Comparison of ENCODE assay signal across 24 cellular contexts in the genomic region with DNA sequence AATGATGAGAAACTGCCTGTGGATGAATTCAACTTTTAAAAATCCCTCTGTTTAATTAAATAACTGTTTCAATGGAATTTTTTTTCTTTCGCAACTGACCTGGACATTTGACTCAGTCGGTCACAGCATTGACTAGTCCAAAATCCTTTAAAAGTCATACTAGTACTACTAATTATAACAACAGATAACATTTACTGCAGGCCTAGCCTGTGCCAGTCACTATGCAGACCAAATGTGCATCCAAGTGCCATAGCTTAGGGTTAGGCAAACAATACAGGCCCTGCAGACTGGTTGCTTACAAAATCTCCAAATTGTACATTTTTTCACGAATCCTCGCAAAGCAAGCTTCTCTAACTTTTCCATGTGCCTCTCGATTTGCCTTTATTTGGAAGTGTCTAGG. TPM values are rescaled to one million over a fixed set of nuclear protein-coding genes. Genes with fewer than 3 reads are reported as not detected.
DNase-seq lines count a peak whose midpoint lies in the region; ATAC-seq and TF ChIP-seq lines count a peak whose summit lies in the region.
"Had no signal": no experiment of that assay in that cellular context is flagged by ENCODE, and none has a peak within 500 bp of the region (broad histone marks: within the 10 kb centered on the region; RNA-seq: fewer than 3 reads in every experiment).

No MANE protein-coding gene starts in this region.

- H3K9me3 ChIP-seq in cardiac muscle cell (ENCODE audit: low read depth), result no peaks in the 10 kb centered on the region
- H3K9me3 ChIP-seq in right cardiac atrium (ENCODE audit: control insufficient read depth, low read length), result no peaks in the 10 kb centered on the region
- H3K9me3 ChIP-seq in aorta (ENCODE audit: control insufficient read depth, low read length), result no peaks in the 10 kb centered on the region
- H3K9me3 ChIP-seq: A549; BE2C; BLaER1 treated with 17β-estradiol and CSF1 and Interleukin-3, amounts not matched to agents 10 nM and 100 nM had no signal

- H3K36me3 ChIP-seq in cardiac muscle cell (peaks cover 51% of the 10 kb centered on the region), aorta (ENCODE audit: control insufficient read depth in 1 of 2, insufficient read depth in 2 of 2, low read length in 1 of 2) (peaks cover 3 to 13% of the 10 kb centered on the region in 2 donors)
- H3K36me3 ChIP-seq: BE2C; BLaER1 treated with 17β-estradiol and CSF1 and Interleukin-3, amounts not matched to agents 10 nM and 100 nM had no signal

- no peaks in the 10 kb centered on the region for H3K27me3 ChIP-seq in cardiac muscle cell
- H3K27me3 ChIP-seq in right cardiac atrium (ENCODE audit: control insufficient read depth, insufficient read depth), result no peaks in the 10 kb centered on the region
- no peaks in the 10 kb centered on the region for H3K27me3 ChIP-seq in aorta (ENCODE audit: control insufficient read depth in 1 of 2, insufficient read depth in 2 of 2, low read length in 1 of 2)
- H3K27me3 ChIP-seq: BE2C; BLaER1 treated with 17β-estradiol and CSF1 and Interleukin-3, amounts not matched to agents 10 nM and 100 nM had no signal

- no peak for TF ChIP-seq CTCF in cardiac muscle cell (IDR thresholded peaks at IDR 0.05; ENCODE audit: low read depth, low read length)
- no peak for TF ChIP-seq CTCF in fibroblast of villous mesenchyme (IDR thresholded peaks at IDR 0.05; ENCODE audit: insufficient read depth, low read depth, low read length)

- peak overlapping the region; percentile 88 for H3K27ac ChIP-seq in cardiac muscle cell
- no peak overlapping the region for H3K27ac ChIP-seq in right cardiac atrium (ENCODE audit: low read length)
- peak overlapping the region; percentile 11 to 76 for H3K27ac ChIP-seq in aorta (ENCODE audit: low read depth in 1 of 2, low read length in 2 of 2)
- H3K27ac ChIP-seq: A549; BLaER1 treated with 17β-estradiol and CSF1 and Interleukin-3, amounts not matched to agents 10 nM and 100 nM had no signal

- H3K4me1 ChIP-seq in cardiac muscle cell (ENCODE audit: low read depth) (peaks cover 23% of the 10 kb centered on the region), right cardiac atrium (ENCODE audit: control insufficient read depth, insufficient read depth, low read length) (no peaks in the 10 kb centered on the region), aorta (ENCODE audit: control insufficient read depth in 1 of 2, insufficient read depth in 2 of 2, low read length in 2 of 2) (peaks cover 0 to 6% of the 10 kb centered on the region in 2 donors)
- H3K4me1 ChIP-seq: BE2C; BLaER1 treated with 17β-estradiol and CSF1 and Interleukin-3, amounts not matched to agents 10 nM and 100 nM had no signal

- DNase-seq in cardiac muscle cell (ENCODE audit: low read depth in 1 of 2, low spot score in 1 of 2) (no peak), right cardiac atrium (no peak), left ventricle myocardium superior (no peak), Right ventricle myocardium inferior (ENCODE audit: missing footprints) (no peak), fibroblast of villous mesenchyme (ENCODE audit: low read depth) (peak; percentile 21), aorta (no peak), NCI-H446 (lab: John Stamatoyannopoulos, UW) (no peak), GM19240 (ENCODE audit: insufficient read length, low spot score) (no peak)
- DNase-seq: 8988T; ACHN; AML-193; BE2C; Calu3; CD4-positive, alpha-beta T cell; CD8-positive, alpha-beta memory T cell; COR-L47; DMS53; DMS79 treated with DMSO at 0.1 percent for 48 hours; H9 had no signal

- WGBS in right cardiac atrium, result 90% methylated on average over 5 of the region's 5 CpGs
- 83 to 86% methylated on average over 5 of the region's 5 CpGs for WGBS in aorta, 2 donors

- ATAC-seq in right cardiac atrium (no peak), left ventricle myocardium superior (peak; percentile 78), Right ventricle myocardium inferior (no peak), aorta (ENCODE audit: low FRiP score) (no peak)
- ATAC-seq: A549, GM23338, HCT116 had no signal

- H3K4me3 ChIP-seq in cardiac muscle cell (no peak overlapping the region), right cardiac atrium (ENCODE audit: low read length) (no peak overlapping the region), fibroblast of villous mesenchyme (ENCODE audit: low read depth, low read length) (no peak overlapping the region), aorta (ENCODE audit: low read length in 2 of 2) (no peak overlapping the region)
- H3K4me3 ChIP-seq: A549; BLaER1 treated with 17β-estradiol and CSF1 and Interleukin-3, amounts not matched to agents 10 nM and 100 nM; GM23338 had no signal

- intact Hi-C loops in right cardiac atrium (cut with DNase I), result no loop called here
- intact Hi-C loops in left ventricle myocardium superior (cut with micrococcal nuclease), result no loop called here
- intact Hi-C loops in Right ventricle myocardium inferior (cut with DNase I), result no loop called here
- intact Hi-C loops in aorta (cut with DNase I), result loop anchor here in 1 of 2 donors (10.0 kb wide), 1 partner anchor 357 kb away; no protein-coding TSS in a partner anchor

RNA-seq across cellular contexts. Expression of gene MYOCD, which starts 56.6 kb away (rescaled TPM):
- total RNA-seq in cardiac muscle cell (122 and 160 TPM in 2 replicates), right cardiac atrium (10 to 100 TPM; 50.1 to 65.3 (median 52.6) TPM), left ventricle myocardium superior (35.7 TPM), Right ventricle myocardium inferior (37.6 TPM), fibroblast of villous mesenchyme (11.0 and 14.7 TPM in 2 replicates), aorta (100 to 1,000 TPM in 1 of 2 donors, 10 to 100 TPM in 1; 91.6 to 251 TPM)
- polyA plus RNA-seq in cardiac muscle cell (70.8 and 93.1 TPM in 2 replicates), right cardiac atrium (12.9 TPM), aorta (10 to 100 TPM; 24.8 to 31.2 TPM)
- total RNA-seq: Calu3; CD4-positive, alpha-beta T cell; CD8-positive, alpha-beta memory T cell had no signal
- polyA plus RNA-seq: CD14-positive monocyte; CD8-positive, alpha-beta memory T cell had no signal
